ENCODE assay signal across 8 cellular contexts in the genomic region with DNA sequence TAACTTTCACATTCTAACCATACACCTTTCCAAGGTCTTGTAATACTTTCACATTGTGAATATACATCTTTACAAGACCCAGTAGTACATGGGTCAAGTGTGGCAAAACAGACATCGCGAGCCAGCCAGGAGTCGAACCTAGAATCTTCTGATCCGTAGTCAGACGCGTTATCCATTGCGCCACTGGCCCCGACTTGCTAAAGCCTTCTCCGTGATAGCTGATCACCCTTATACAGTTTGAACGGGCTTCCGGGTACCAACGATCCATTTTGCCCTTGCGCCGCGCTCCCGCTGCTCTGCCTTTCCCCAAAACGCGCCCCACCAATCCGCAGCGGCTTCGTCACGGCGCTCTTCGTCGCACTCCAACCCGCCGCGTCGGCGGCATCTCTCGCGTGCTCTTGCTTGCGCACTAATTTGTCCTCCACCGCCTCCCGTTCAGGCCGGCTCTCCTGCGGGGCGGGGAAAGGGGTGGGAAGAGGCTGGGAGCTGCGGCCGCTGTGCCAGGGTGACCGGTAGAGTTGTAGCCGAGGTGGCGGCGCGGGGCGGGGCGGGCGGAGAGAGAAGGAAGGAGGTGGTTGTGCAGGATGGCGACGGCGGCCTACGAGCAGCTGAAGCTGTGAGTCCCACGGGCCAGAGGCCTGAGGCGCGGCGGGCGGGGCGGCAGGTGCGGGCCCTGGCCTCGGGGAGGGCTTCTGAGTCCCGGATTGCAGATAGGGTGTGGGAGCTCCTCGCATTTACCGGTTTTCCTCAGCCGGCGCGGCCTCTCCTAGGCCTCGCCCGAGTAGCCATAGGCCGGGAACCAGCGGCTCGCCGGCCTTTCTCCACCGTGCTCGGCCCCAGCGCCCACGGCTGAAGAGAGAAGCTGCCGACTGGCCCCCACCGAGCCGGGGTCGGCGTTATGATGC. TPM values are rescaled to one million over a fixed set of nuclear protein-coding genes. Genes with fewer than 3 reads are reported as not detected.
DNase-seq lines count a peak whose midpoint lies in the region; ATAC-seq and TF ChIP-seq lines count a peak whose summit lies in the region.

Gene SACM1L, plus strand, starts transcription at position 515 of the 905 bp plus-strand sequence. Its CDS starts 70 bp downstream, at position 585.

- H3K4me3 ChIP-seq in WERI-Rb-1 (ENCODE audit: low read depth, low read length) (peak within 1 kb of the TSS; percentile 72), mammary epithelial cell (replicated peaks in 1 of 3; ENCODE audit: insufficient read depth in 1 of 3, low read depth in 2 of 3, low read length in 3 of 3) (peak within 1 kb of the TSS; percentile 53 to 95 (median 87)), iPS-20b (ENCODE audit: low read length) (peak within 1 kb of the TSS; percentile 90), skin epidermis (peak within 1 kb of the TSS; percentile 64 to 90 (median 76))

- CTCF ChIA-PET in mammary epithelial cell (lab: Charles Lee; ENCODE audit: low non-redundant PET), result interaction anchor here (0.6 kb wide), 1 partner anchor 29 kb away, joined by 56 read pairs; no protein-coding TSS in a partner anchor

- peak within 1 kb of the TSS; percentile 88 for H3K4me2 ChIP-seq in mammary epithelial cell (ENCODE audit: insufficient read depth, low read depth, low read length)

- DNase-seq in ACHN (peak; percentile 97), NCI-H2227 (lab: John Stamatoyannopoulos, UW; ENCODE audit: unreplicated experiment) (peak; percentile 97), WERI-Rb-1 (peak; percentile 98), mammary epithelial cell (peak; percentile 99)

- H3K27me3 ChIP-seq in WERI-Rb-1 (ENCODE audit: insufficient read depth, low read depth, severe bottlenecking) (no peaks in the 10 kb centered on the region), mammary epithelial cell (ENCODE audit: insufficient read depth, low read length) (no peaks in the 10 kb centered on the region), iPS-20b (ENCODE audit: insufficient read depth, low read length) (no peaks in the 10 kb centered on the region)

- H3K27ac ChIP-seq in WERI-Rb-1 (peak within 1 kb of the TSS; percentile 84), mammary epithelial cell (ENCODE audit: insufficient read depth, low read depth, low read length) (peak within 1 kb of the TSS; percentile 72), iPS-20b (ENCODE audit: low read length) (peak within 1 kb of the TSS; percentile 55), skin epidermis (peak within 1 kb of the TSS; percentile 62 to 97 (median 90))

- ATAC-seq in GM18873 (IDR thresholded peaks at IDR 0.05; ENCODE audit: low FRiP score, unreplicated experiment), result peak; percentile 82
- ATAC-seq in HG03139 (IDR thresholded peaks at IDR 0.05; ENCODE audit: unreplicated experiment), result peak; percentile 82

- H4K20me1 ChIP-seq in mammary epithelial cell (ENCODE audit: insufficient read depth, low read length), result no peaks in the 10 kb centered on the region

- H3K36me3 ChIP-seq in WERI-Rb-1 (peaks cover 17% of the 10 kb centered on the region), mammary epithelial cell (ENCODE audit: insufficient read depth, low read length) (no peaks in the 10 kb centered on the region), iPS-20b (ENCODE audit: insufficient read depth, low read depth, low read length) (peaks cover 23% of the 10 kb centered on the region)

- BruUV-seq in mammary epithelial cell (replicated peaks; lab: Mats Ljungman, UMichigan), result TSS peak; percentile 37

- H2AFZ ChIP-seq in mammary epithelial cell (ENCODE audit: low read depth, low read length), result peak within 1 kb of the TSS; percentile 92

- in situ Hi-C loops in ACHN (cut with HindIII; ENCODE audit: low pct_ligation_motif_present, low pct_unique_long_range_greater_than_20kb, low sequenced_read_pairs), result no loop called here
- in situ Hi-C loops in mammary epithelial cell (cut with MboI; ENCODE audit: low sequenced_read_pairs in 2 of 2), result no loop called here

- dilution Hi-C loops in mammary epithelial cell (cut with HindIII; ENCODE audit: low sequenced_read_pairs), result no loop called here

- peak within 1 kb of the TSS; percentile 85 for H3K9ac ChIP-seq in mammary epithelial cell (ENCODE audit: insufficient read depth, low read length)
- peak within 1 kb of the TSS; percentile 98 for H3K9ac ChIP-seq in iPS-20b (ENCODE audit: low read depth, low read length)

- H3K4me1 ChIP-seq in mammary epithelial cell (ENCODE audit: insufficient read depth, low read length) (peaks cover 23% of the 10 kb centered on the region), iPS-20b (ENCODE audit: insufficient read depth, low read length) (peaks cover 22% of the 10 kb centered on the region)

- H3K79me2 ChIP-seq in mammary epithelial cell (ENCODE audit: insufficient read depth, low read length), result peaks cover 49% of the 10 kb centered on the region

- WGBS in mammary epithelial cell (ENCODE audit: low coverage, missing lambda C conversion rate), result 2% methylated on average over 38 of the region's 81 CpGs

- intact Hi-C loops in mammary epithelial cell (cut with micrococcal nuclease), result loop anchor here (1.0 to 2.0 kb wide), 2 partner anchors 12 to 20 kb away; no protein-coding TSS in a partner anchor

- no peak for TF ChIP-seq CTCF in WERI-Rb-1 (IDR thresholded peaks at IDR 0.05; ENCODE audit: low read depth, low read length)
- no peak for TF ChIP-seq CTCF in mammary epithelial cell (conservative IDR thresholded peaks at IDR 0.05 in 1 of 2, IDR thresholded peaks at IDR 0.05 in 1 of 2; ENCODE audit: extremely low read depth in 1 of 2, insufficient read depth in 1 of 2, low read depth in 1 of 2, low read length in 2 of 2)

- no peaks in the 10 kb centered on the region for H3K9me3 ChIP-seq in WERI-Rb-1 (ENCODE audit: severe bottlenecking)
- no peaks in the 10 kb centered on the region for H3K9me3 ChIP-seq in mammary epithelial cell (replicated peaks; ENCODE audit: insufficient read depth, low read length)
- H3K9me3 ChIP-seq in iPS-20b (ENCODE audit: insufficient read depth, low read depth, low read length), result no peaks in the 10 kb centered on the region

RNA-seq across cellular contexts. Expression of gene SACM1L, which starts in this region (rescaled TPM):
- 10 to 100 TPM; 27.8 to 39.3 TPM for total RNA-seq in mammary epithelial cell
- polyA plus RNA-seq in mammary epithelial cell, result 11.5 TPM
- polyA minus RNA-seq in mammary epithelial cell, result 50.4 TPM

Comparison
In these comparisons a context has a peak if more than half of its experiments do, and no peak if none do; other contexts are left out.
1. Peak in every context shown above with its lines: DNase-seq, ATAC-seq, H3K4me3 ChIP-seq and H3K27ac ChIP-seq.